Comparison of ENCODE assay signal across 13 cellular contexts in genomic region chr17:63703556-63704258, GRCh38. TPM values are rescaled to one million over a fixed set of nuclear protein-coding genes. Genes with fewer than 3 reads are reported as not detected.
A peak's percentile ranks its signal among the peaks of the same experiment; 100 is the strongest.
DNase-seq lines count a peak whose midpoint lies in the region; ATAC-seq and TF ChIP-seq lines count a peak whose summit lies in the region.
"Had no signal": no experiment of that assay in that cellular context is flagged by ENCODE, and none has a peak within 500 bp of the region (broad histone marks: within the 10 kb centered on the region; RNA-seq: fewer than 3 reads in every experiment).

No MANE protein-coding gene starts in this region.

- H3K9me3 ChIP-seq in T-helper 17 cell (ENCODE audit: control insufficient read depth, low read length, poor library complexity, severe bottlenecking) (no peaks in the 10 kb centered on the region), osteoblast (ENCODE audit: low read depth, low read length) (no peaks in the 10 kb centered on the region), right atrium auricular region (no peaks in the 10 kb centered on the region)
- H3K9me3 ChIP-seq: left lung, thyroid gland had no signal

- no peak for DNase-seq in activated CD8-positive, alpha-beta memory T cell treated with anti-CD3 and anti-CD28 coated beads, Interleukin-2, amount 10 ng/mL, durations not matched to agents 7 days and 5 days
- DNase-seq in activated CD8-positive, alpha-beta memory T cell treated with anti-CD3 and anti-CD28 coated beads, Interleukin-2, amount 50 U/mL, for 4 hours = no peak
- DNase-seq in T-helper 17 cell (no peak), osteoblast (ENCODE audit: insufficient read length, low spot score, missing footprints) (peak; percentile 73), left cardiac atrium (no peak), right atrium auricular region (ENCODE audit: low spot score) (no peak)
- DNase-seq: Calu3, GF-D8, thyroid gland had no signal

- H2AFZ ChIP-seq in osteoblast (ENCODE audit: low read length) = no peak overlapping the region

- H3K36me3 Mint-ChIP-seq in activated CD8-positive, alpha-beta memory T cell treated with anti-CD3 and anti-CD28 coated beads, Interleukin-2, amount 10 ng/mL, durations not matched to agents 7 days and 5 days = peaks cover 25% of the 10 kb centered on the region
- H3K36me3 Mint-ChIP-seq in T-helper 17 cell (ENCODE audit: low read depth) = no peaks in the 10 kb centered on the region
- H3K36me3 Mint-ChIP-seq in dendritic cell treated with granulocyte-macrophage colony-stimulating factor and Interleukin-4, amounts not matched to agents 40 ng/mL and 50 ng/mL, for 4 days (ENCODE audit: low read depth) = peaks cover 77% of the 10 kb centered on the region

- no peak for ATAC-seq in activated CD8-positive, alpha-beta memory T cell treated with anti-CD3 and anti-CD28 coated beads, Interleukin-2, amount 10 ng/mL, durations not matched to agents 7 days and 5 days
- ATAC-seq in T-helper 17 cell (no peak), left cardiac atrium (no peak), HG02884 (IDR thresholded peaks at IDR 0.05; ENCODE audit: unreplicated experiment) (no peak)
- ATAC-seq: left lung, right cardiac atrium had no signal

- CTCF ChIA-PET in activated CD8-positive, alpha-beta memory T cell treated with anti-CD3 and anti-CD28 coated beads, Interleukin-2, amount 10 ng/mL, durations not matched to agents 7 days and 5 days (lab: Charles Lee) = interaction anchor here (0.7 to 3.1 kb wide), 3 partner anchors 70 to 137 kb away, joined by 3 to 20 read pairs (median 3); partner anchors contain the start of genes CCDC47 and DDX42

- H3K9me3 Mint-ChIP-seq in activated CD8-positive, alpha-beta memory T cell treated with anti-CD3 and anti-CD28 coated beads, Interleukin-2, amount 10 ng/mL, durations not matched to agents 7 days and 5 days (ENCODE audit: low read depth) = no peaks in the 10 kb centered on the region
- no peaks in the 10 kb centered on the region for H3K9me3 Mint-ChIP-seq in dendritic cell treated with granulocyte-macrophage colony-stimulating factor and Interleukin-4, amounts not matched to agents 40 ng/mL and 50 ng/mL, for 4 days

- TF ChIP-seq CTCF in osteoblast (IDR thresholded peaks at IDR 0.05; ENCODE audit: extremely low read depth, low read depth, low read length) (no peak), right atrium auricular region (IDR thresholded peaks at IDR 0.05) (no peak)

- H3K79me2 ChIP-seq in osteoblast (ENCODE audit: insufficient read depth, low read length) = no peaks in the 10 kb centered on the region

- no peak overlapping the region for H3K27ac ChIP-seq in osteoblast (ENCODE audit: low read depth, low read length)
- H3K27ac ChIP-seq in right atrium auricular region = no peak overlapping the region
- H3K27ac ChIP-seq: thyroid gland had no signal

- peak overlapping the region; percentile 82 for H3K4me3 Mint-ChIP-seq in activated CD8-positive, alpha-beta memory T cell treated with anti-CD3 and anti-CD28 coated beads, Interleukin-2, amount 10 ng/mL, durations not matched to agents 7 days and 5 days
- peak overlapping the region; percentile 94 for H3K4me3 Mint-ChIP-seq in T-helper 17 cell
- H3K4me3 Mint-ChIP-seq in dendritic cell treated with granulocyte-macrophage colony-stimulating factor and Interleukin-4, amounts not matched to agents 40 ng/mL and 50 ng/mL, for 4 days = no peak overlapping the region

- no peaks in the 10 kb centered on the region for H4K20me1 ChIP-seq in osteoblast (ENCODE audit: insufficient read depth, low read length)

- H3K27ac Mint-ChIP-seq in activated CD8-positive, alpha-beta memory T cell treated with anti-CD3 and anti-CD28 coated beads, Interleukin-2, amount 10 ng/mL, durations not matched to agents 7 days and 5 days = peak overlapping the region; percentile 98
- peak overlapping the region; percentile 98 for H3K27ac Mint-ChIP-seq in T-helper 17 cell
- peak overlapping the region; percentile 7 for H3K27ac Mint-ChIP-seq in dendritic cell treated with granulocyte-macrophage colony-stimulating factor and Interleukin-4, amounts not matched to agents 40 ng/mL and 50 ng/mL, for 4 days

- H3K4me2 ChIP-seq in osteoblast (ENCODE audit: insufficient read depth, low read length) = no peak overlapping the region

- H3K4me1 Mint-ChIP-seq in activated CD8-positive, alpha-beta memory T cell treated with anti-CD3 and anti-CD28 coated beads, Interleukin-2, amount 10 ng/mL, durations not matched to agents 7 days and 5 days = peaks cover 66% of the 10 kb centered on the region
- H3K4me1 Mint-ChIP-seq in T-helper 17 cell = peaks cover 57% of the 10 kb centered on the region
- peaks cover 59% of the 10 kb centered on the region for H3K4me1 Mint-ChIP-seq in dendritic cell treated with granulocyte-macrophage colony-stimulating factor and Interleukin-4, amounts not matched to agents 40 ng/mL and 50 ng/mL, for 4 days (ENCODE audit: low read depth)

- peaks cover 16% of the 10 kb centered on the region for H3K36me3 ChIP-seq in osteoblast (ENCODE audit: insufficient read depth, low read length)
- H3K36me3 ChIP-seq in right atrium auricular region = peaks cover 35% of the 10 kb centered on the region

- no peaks in the 10 kb centered on the region for H3K27me3 ChIP-seq in osteoblast (ENCODE audit: insufficient read depth, low read length)
- no peaks in the 10 kb centered on the region for H3K27me3 ChIP-seq in right atrium auricular region
- H3K27me3 ChIP-seq: left lung, thyroid gland had no signal

- intact Hi-C loops in dendritic cell treated with granulocyte-macrophage colony-stimulating factor and Interleukin-4, amounts not matched to agents 40 ng/mL and 50 ng/mL, for 4 days (cut with micrococcal nuclease) = no loop called here
- intact Hi-C loops in left cardiac atrium (cut with DNase I) = no loop called here

- H3K4me1 ChIP-seq in osteoblast (ENCODE audit: insufficient read depth, low read length) (peaks cover 8% of the 10 kb centered on the region), right atrium auricular region (peaks cover 0 to 24% of the 10 kb centered on the region in 2 donors)

- no peaks in the 10 kb centered on the region for H3K27me3 Mint-ChIP-seq in activated CD8-positive, alpha-beta memory T cell treated with anti-CD3 and anti-CD28 coated beads, Interleukin-2, amount 10 ng/mL, durations not matched to agents 7 days and 5 days
- H3K27me3 Mint-ChIP-seq in T-helper 17 cell = no peaks in the 10 kb centered on the region
- no peaks in the 10 kb centered on the region for H3K27me3 Mint-ChIP-seq in dendritic cell treated with granulocyte-macrophage colony-stimulating factor and Interleukin-4, amounts not matched to agents 40 ng/mL and 50 ng/mL, for 4 days

- no peak overlapping the region for H3K4me3 ChIP-seq in osteoblast (ENCODE audit: insufficient read depth, low read length)
- no peak overlapping the region for H3K4me3 ChIP-seq in right atrium auricular region
- H3K4me3 ChIP-seq: left lung, thyroid gland had no signal

RNA-seq across cellular contexts. Expression of gene LIMD2, which starts 3.8 kb away (rescaled TPM):
- 100 to 1,000 TPM; 303 to 356 TPM for total RNA-seq in activated CD8-positive, alpha-beta memory T cell treated with anti-CD3 and anti-CD28 coated beads, Interleukin-2, amount 10 ng/mL, durations not matched to agents 7 days and 5 days
- total RNA-seq in T-helper 17 cell = 100 to 1,000 TPM; 451 to 473 TPM
- total RNA-seq in osteoblast = 4.3 and 5.9 TPM in 2 replicates
- 1 to 10 TPM; 6.6 to 9.6 TPM for total RNA-seq in left cardiac atrium
- total RNA-seq in right atrium auricular region = 1 to 10 TPM; 2.7 to 5.6 TPM

RNA-seq across cellular contexts. Expression of gene STRADA, which starts 37.9 kb away (rescaled TPM):
- 10 to 100 TPM; 59.9 to 76.8 TPM for total RNA-seq in activated CD8-positive, alpha-beta memory T cell treated with anti-CD3 and anti-CD28 coated beads, Interleukin-2, amount 10 ng/mL, durations not matched to agents 7 days and 5 days
- total RNA-seq in T-helper 17 cell (10 to 100 TPM; 44.5 to 50.2 TPM), osteoblast (29.7 and 35.4 TPM in 2 replicates), left cardiac atrium (10 to 100 TPM; 21.2 to 23.7 TPM), right atrium auricular region (10 to 100 TPM; 13.1 to 14.4 TPM)

Comparison
In these comparisons a context has a peak if more than half of its experiments do, and no peak if none do; other contexts are left out.
1. H3K27ac Mint-ChIP-seq: peak in every context shown above with its lines; median percentile 98 in activated CD8-positive, alpha-beta memory T cell treated with anti-CD3 and anti-CD28 coated beads, Interleukin-2, amount 10 ng/mL, durations not matched to agents 7 days and 5 days; 98 in T-helper 17 cell; 7 in dendritic cell treated with granulocyte-macrophage colony-stimulating factor and Interleukin-4, amounts not matched to agents 40 ng/mL and 50 ng/mL, for 4 days.
2. RNA of gene LIMD2, which starts 3.8 kb away (total RNA-seq): 451 to 473 TPM in T-helper 17 cell and 303 to 356 TPM in activated CD8-positive, alpha-beta memory T cell treated with anti-CD3 and anti-CD28 coated beads, Interleukin-2, amount 10 ng/mL, durations not matched to agents 7 days and 5 days; 6.6 to 9.6 TPM in left cardiac atrium, 2.7 to 5.6 TPM in right atrium auricular region and 4.3 to 5.9 TPM in osteoblast; every median in the first group is over 10 times any median in the second.